In genomic region chr11:122743093-122743741, GRCh38 we compare ENCODE assay signal across 16 cellular contexts.
A peak's percentile ranks its signal among the peaks of the same experiment; 100 is the strongest.
DNase-seq lines count a peak whose midpoint lies in the region; ATAC-seq and TF ChIP-seq lines count a peak whose summit lies in the region.
"Had no signal": no experiment of that assay in that cellular context is flagged by ENCODE, and none has a peak within 500 bp of the region (broad histone marks: within the 10 kb centered on the region; RNA-seq: fewer than 3 reads in every experiment).

No MANE protein-coding gene starts in this region.

- H3K27ac ChIP-seq in HL-60 (replicated peaks) (peak overlapping the region; percentile 76), skin epidermis (peak overlapping the region in 11 of 21 experiments; percentile 4 to 88 (median 64)), ovary (no peak overlapping the region)

- TF ChIP-seq CTCF in HL-60 (IDR thresholded peaks at IDR 0.05; ENCODE audit: insufficient read depth, low read length) (no peak), Calu3 (IDR thresholded peaks at IDR 0.05; ENCODE audit: unreplicated experiment) (no peak), ovary (IDR thresholded peaks at IDR 0.05) (no peak)

- H3K36me3 ChIP-seq in ovary, result no peaks in the 10 kb centered on the region
- H3K36me3 ChIP-seq: ascending aorta, esophagus muscularis mucosa had no signal

- no peaks in the 10 kb centered on the region for H3K9me3 ChIP-seq in ovary
- H3K9me3 ChIP-seq: ascending aorta, esophagus muscularis mucosa had no signal

- no peaks in the 10 kb centered on the region for H3K36me3 Mint-ChIP-seq in activated CD4-positive, alpha-beta T cell treated with anti-CD3 and anti-CD28 coated beads for 36 hours (ENCODE audit: low read depth)
- H3K36me3 Mint-ChIP-seq in effector memory CD8-positive, alpha-beta T cell (ENCODE audit: insufficient read depth), result peaks cover 3% of the 10 kb centered on the region
- peaks cover 2% of the 10 kb centered on the region for H3K36me3 Mint-ChIP-seq in Calu3 (ENCODE audit: insufficient read depth, unreplicated experiment)
- H3K36me3 Mint-ChIP-seq: immature natural killer cell had no signal

- BruUV-seq in Calu3 (replicated peaks; lab: Mats Ljungman, UMichigan), result no TSS peak

- H3K27me3 ChIP-seq in HL-60 (ENCODE audit: insufficient read depth, poor library complexity, severe bottlenecking) (no peaks in the 10 kb centered on the region), ovary (no peaks in the 10 kb centered on the region)
- H3K27me3 ChIP-seq: ascending aorta had no signal

- intact Hi-C loops in activated CD4-positive, alpha-beta T cell treated with anti-CD3 and anti-CD28 coated beads for 36 hours (cut with DNase I, micrococcal nuclease), result loop anchor here in 1 of 2 experiments (5.0 to 10.0 kb wide), 4 partner anchors 639 to 1451 kb away; partner anchors contain the start of gene SC5D
- intact Hi-C loops in Calu3 (cut with micrococcal nuclease; ENCODE audit: unreplicated experiment) (no loop called here), ovary (cut with DNase I) (no loop called here)

- H3K27ac Mint-ChIP-seq in activated CD4-positive, alpha-beta T cell treated with anti-CD3 and anti-CD28 coated beads for 36 hours, result peak overlapping the region; percentile 28
- no peak overlapping the region for H3K27ac Mint-ChIP-seq in effector memory CD8-positive, alpha-beta T cell
- H3K27ac Mint-ChIP-seq in Calu3 (ENCODE audit: unreplicated experiment), result no peak overlapping the region
- H3K27ac Mint-ChIP-seq: activated CD8-positive, alpha-beta T cell treated with anti-CD3 and anti-CD28 coated beads, Interleukin-2, amount 10 ng/mL, durations not matched to agents 7 days and 5 days had no signal

- WGBS in ovary, 3 donors, result 96 to 97% (median 97%) methylated on average over 6 of the region's 6 CpGs

- POLR2A ChIA-PET in activated CD4-positive, alpha-beta T cell treated with anti-CD3 and anti-CD28 coated beads for 36 hours (lab: Charles Lee), result interaction anchor here (0.5 to 1.4 kb wide), 4 partner anchors 16 to 69 kb away, joined by 3 to 7 read pairs (median 6); no protein-coding TSS in a partner anchor

- peaks cover 14% of the 10 kb centered on the region for H3K4me1 Mint-ChIP-seq in activated CD4-positive, alpha-beta T cell treated with anti-CD3 and anti-CD28 coated beads for 36 hours
- peaks cover under 1 to 26% of the 10 kb centered on the region in 2 donors for H3K4me1 Mint-ChIP-seq in effector memory CD8-positive, alpha-beta T cell (ENCODE audit: low read depth in 2 of 2)
- no peaks in the 10 kb centered on the region for H3K4me1 Mint-ChIP-seq in Calu3 (ENCODE audit: low read depth, unreplicated experiment)

- no peaks in the 10 kb centered on the region for H3K4me1 ChIP-seq in ovary (ENCODE audit: insufficient read depth)
- H3K4me1 ChIP-seq: ascending aorta had no signal

- DNase-seq in activated CD4-positive, alpha-beta T cell treated with anti-CD3 and anti-CD28 coated beads for 36 hours, result no peak
- no peak for DNase-seq in activated CD4-positive, alpha-beta T cell treated with anti-CD3 and anti-CD28 coated beads, Interleukin-2, amount 50 U/mL, for 48 hours
- no peak for DNase-seq in HL-60 (ENCODE audit: low read depth in 1 of 2, low spot score in 1 of 2)
- no peak for DNase-seq in effector memory CD8-positive, alpha-beta T cell
- no peak for DNase-seq in NK-92 treated with Interleukin-12 subunit alpha and Interleukin-12 subunit beta, amount 100 ng/mL, for 24 hours (lab: John Stamatoyannopoulos, UW)
- no peak for DNase-seq in Calu3
- no peak for DNase-seq in ovary
- DNase-seq: glutamatergic neuron, mesendoderm, NCI-H446 treated with DMSO at 0.1 percent for 48 hours, trophoblast cell had no signal

- peaks cover 4% of the 10 kb centered on the region for H3K27me3 Mint-ChIP-seq in activated CD4-positive, alpha-beta T cell treated with anti-CD3 and anti-CD28 coated beads for 36 hours
- H3K27me3 Mint-ChIP-seq in effector memory CD8-positive, alpha-beta T cell, result no peaks in the 10 kb centered on the region
- H3K27me3 Mint-ChIP-seq in Calu3 (ENCODE audit: unreplicated experiment), result no peaks in the 10 kb centered on the region

- no peaks in the 10 kb centered on the region for H3K9me3 Mint-ChIP-seq in activated CD4-positive, alpha-beta T cell treated with anti-CD3 and anti-CD28 coated beads for 36 hours (ENCODE audit: low read depth)
- peaks cover 4 to 8% of the 10 kb centered on the region in 2 donors for H3K9me3 Mint-ChIP-seq in effector memory CD8-positive, alpha-beta T cell
- H3K9me3 Mint-ChIP-seq in Calu3 (ENCODE audit: low read depth, unreplicated experiment), result no peaks in the 10 kb centered on the region
- H3K9me3 Mint-ChIP-seq: immature natural killer cell had no signal

- no peak for TF ChIP-seq POLR2A in ovary (IDR thresholded peaks at IDR 0.05)

- ATAC-seq in activated CD4-positive, alpha-beta T cell treated with anti-CD3 and anti-CD28 coated beads for 36 hours, result no peak
- peak; percentile 1 for ATAC-seq in effector memory CD8-positive, alpha-beta T cell (replicated peaks)

- CTCF ChIA-PET in activated CD4-positive, alpha-beta T cell treated with anti-CD3 and anti-CD28 coated beads for 36 hours (lab: Charles Lee), result interaction anchor here (0.6 to 1.7 kb wide), 10 partner anchors 12 to 282 kb away, joined by 3 to 5 read pairs (median 3); partner anchors contain the start of gene UBASH3B
- CTCF ChIA-PET in Calu3 (lab: Charles Lee), result no interaction called here

- H3K4me3 Mint-ChIP-seq in activated CD4-positive, alpha-beta T cell treated with anti-CD3 and anti-CD28 coated beads for 36 hours, result no peak overlapping the region
- no peak overlapping the region for H3K4me3 Mint-ChIP-seq in effector memory CD8-positive, alpha-beta T cell
- no peak overlapping the region for H3K4me3 Mint-ChIP-seq in Calu3 (ENCODE audit: low read depth, unreplicated experiment)
- H3K4me3 Mint-ChIP-seq: activated CD8-positive, alpha-beta T cell treated with anti-CD3 and anti-CD28 coated beads, Interleukin-2, amount 10 ng/mL, durations not matched to agents 7 days and 5 days had no signal

- no peak for TF ChIP-seq EP300 in ovary (IDR thresholded peaks at IDR 0.05)

- H3K4me3 ChIP-seq in HL-60 (replicated peaks; ENCODE audit: insufficient read depth, low read length), result no peak overlapping the region
- no peak overlapping the region for H3K4me3 ChIP-seq in skin epidermis
- H3K4me3 ChIP-seq in ovary, result no peak overlapping the region
- H3K4me3 ChIP-seq: ascending aorta, esophagus muscularis mucosa had no signal

Comparison
In these comparisons a context has a peak if more than half of its experiments do, and no peak if none do; other contexts are left out.
1. H3K27ac ChIP-seq: peak in HL-60 (single experiment) and skin epidermis (11 of 21); none in ovary (0 of 2).